Comparison of ENCODE assay signal across 26 cellular contexts in the genomic region with DNA sequence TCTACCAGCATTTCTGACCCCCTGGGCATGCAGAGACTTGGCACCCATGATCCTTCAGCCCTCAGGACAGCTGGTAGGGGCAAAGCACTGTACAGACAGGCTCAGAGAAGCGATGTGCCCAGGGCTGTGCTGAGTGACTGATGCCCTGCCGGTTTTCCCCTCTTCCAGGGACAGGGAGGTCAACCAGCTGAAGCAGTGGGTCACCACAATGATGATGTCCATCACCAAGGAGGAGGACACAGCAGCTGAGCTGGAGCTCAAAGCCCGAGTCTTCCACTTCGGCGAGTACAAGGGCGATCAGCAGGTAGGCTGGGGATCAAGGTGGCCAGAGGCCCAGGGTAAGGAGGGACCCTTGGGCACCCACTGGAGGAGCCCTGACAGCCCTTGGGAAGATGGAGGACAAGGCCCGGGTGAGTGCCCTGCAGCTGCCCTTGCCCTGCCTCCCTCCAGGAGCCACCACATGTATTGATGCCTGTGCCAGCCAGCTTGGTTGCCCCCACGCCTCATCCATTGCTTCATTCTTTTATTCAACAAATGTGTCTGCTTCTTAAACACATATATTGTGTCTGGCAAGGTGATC. TPM values are rescaled to one million over a fixed set of nuclear protein-coding genes. Genes with fewer than 3 reads are reported as not detected.
DNase-seq lines count a peak whose midpoint lies in the region; ATAC-seq and TF ChIP-seq lines count a peak whose summit lies in the region.
"Had no signal": no experiment of that assay in that cellular context is flagged by ENCODE, and none has a peak within 500 bp of the region (broad histone marks: within the 10 kb centered on the region; RNA-seq: fewer than 3 reads in every experiment).

No MANE protein-coding gene starts in this region.

- in situ Hi-C loops in gastrocnemius medialis (cut with MboI; ENCODE audit: low sequenced_read_pairs in 4 of 4), result no loop called here

- H3K27me3 ChIP-seq in Peyer's patch (no peaks in the 10 kb centered on the region), right cardiac atrium (ENCODE audit: control insufficient read depth, insufficient read depth) (no peaks in the 10 kb centered on the region), gastrocnemius medialis (no peaks in the 10 kb centered on the region), neuronal stem cell (ENCODE audit: control insufficient read depth in 3 of 3, insufficient read depth in 3 of 3, low read depth in 1 of 3, low read length in 3 of 3) (no peaks in the 10 kb centered on the region)
- H3K27me3 ChIP-seq: body of pancreas, esophagus muscularis mucosa, SJSA1, transverse colon had no signal

- no peak overlapping the region for H3K18ac ChIP-seq in neuronal stem cell (ENCODE audit: low read length)

- H3K9me3 ChIP-seq in Peyer's patch, result no peaks in the 10 kb centered on the region
- no peaks in the 10 kb centered on the region for H3K9me3 ChIP-seq in right cardiac atrium (ENCODE audit: control insufficient read depth, low read length)
- no peaks in the 10 kb centered on the region for H3K9me3 ChIP-seq in gastrocnemius medialis
- H3K9me3 ChIP-seq in neuronal stem cell (replicated peaks in 1 of 2; ENCODE audit: control insufficient read depth in 2 of 2, insufficient read depth in 1 of 2, low read depth in 1 of 2, low read length in 2 of 2), result no peaks in the 10 kb centered on the region
- H3K9me3 ChIP-seq: body of pancreas, SJSA1, transverse colon had no signal

- H2AK5ac ChIP-seq in neuronal stem cell (ENCODE audit: low read depth, low read length), result no peak overlapping the region

- no peak overlapping the region for H4K91ac ChIP-seq in neuronal stem cell (ENCODE audit: low read depth, low read length, poor library complexity)

- intact Hi-C loops in right cardiac atrium (cut with DNase I), result no loop called here
- intact Hi-C loops in gastrocnemius medialis (cut with DNase I; ENCODE audit: low total_unique reads), result no loop called here

- H3K23ac ChIP-seq in neuronal stem cell (ENCODE audit: low read depth, low read length, poor library complexity), result no peak overlapping the region

- no peak overlapping the region for H3K27ac ChIP-seq in Peyer's patch
- peak overlapping the region; percentile 25 for H3K27ac ChIP-seq in right cardiac atrium (ENCODE audit: low read length)
- peak overlapping the region; percentile 29 to 66 (median 57) for H3K27ac ChIP-seq in gastrocnemius medialis
- H3K27ac ChIP-seq in neuronal stem cell (replicated peaks; ENCODE audit: low read length), result no peak overlapping the region
- H3K27ac ChIP-seq: 22Rv1, body of pancreas, esophagus muscularis mucosa, KMS-11, SJSA1, transverse colon had no signal

- no peak overlapping the region for H3K4ac ChIP-seq in neuronal stem cell (ENCODE audit: low read length)

- TF ChIP-seq CTCF in Peyer's patch (IDR thresholded peaks at IDR 0.05) (no peak), gastrocnemius medialis (IDR thresholded peaks at IDR 0.05 in 4 of 5, conservative IDR thresholded peaks at IDR 0.05 in 1 of 5) (no peak), GM20000 (IDR thresholded peaks at IDR 0.05; ENCODE audit: extremely low read depth, missing control alignments) (no peak)

- no peaks in the 10 kb centered on the region for H3K79me1 ChIP-seq in neuronal stem cell (ENCODE audit: low read depth, low read length)

- no peak overlapping the region for H4K8ac ChIP-seq in neuronal stem cell (ENCODE audit: low read depth, low read length)

- H3K4me1 ChIP-seq in Peyer's patch (no peaks in the 10 kb centered on the region), right cardiac atrium (ENCODE audit: control insufficient read depth, insufficient read depth, low read length) (no peaks in the 10 kb centered on the region), gastrocnemius medialis (peaks cover 11 to 28% of the 10 kb centered on the region in 2 donors), neuronal stem cell (ENCODE audit: control insufficient read depth in 2 of 2, insufficient read depth in 1 of 2, low read depth in 1 of 2, low read length in 2 of 2) (no peaks in the 10 kb centered on the region)
- H3K4me1 ChIP-seq: body of pancreas, transverse colon had no signal

- peak; percentile 30 to 32 for ATAC-seq in right cardiac atrium
- no peak for ATAC-seq in gastrocnemius medialis
- ATAC-seq in HG03342 (IDR thresholded peaks at IDR 0.05; ENCODE audit: unreplicated experiment), result no peak
- ATAC-seq: activated CD4-positive, CD25-positive, alpha-beta regulatory T cell treated with anti-CD3 and anti-CD28 coated beads, Interleukin-2, amount 50 U/mL, for 24 hours; body of pancreas had no signal

- no peak overlapping the region for H2BK120ac ChIP-seq in neuronal stem cell (ENCODE audit: low read depth, low read length)

- H3K4me3 ChIP-seq in Peyer's patch, result no peak overlapping the region
- H3K4me3 ChIP-seq in right cardiac atrium (ENCODE audit: low read length), result no peak overlapping the region
- H3K4me3 ChIP-seq in gastrocnemius medialis, result no peak overlapping the region
- no peak overlapping the region for H3K4me3 ChIP-seq in neuronal stem cell (ENCODE audit: low read length in 2 of 2)
- H3K4me3 ChIP-seq: body of pancreas, esophagus muscularis mucosa, SJSA1, transverse colon had no signal

- no peak overlapping the region for H3K9ac ChIP-seq in neuronal stem cell (ENCODE audit: low read depth, low read length, poor library complexity)
- H3K9ac ChIP-seq: KMS-11 had no signal

- no peak overlapping the region for H2BK12ac ChIP-seq in neuronal stem cell (ENCODE audit: low read length)

- TF ChIP-seq POLR2A in Peyer's patch (IDR thresholded peaks at IDR 0.05) (no peak), gastrocnemius medialis (IDR thresholded peaks at IDR 0.05) (no peak)

- H2BK15ac ChIP-seq in neuronal stem cell (ENCODE audit: low read length), result no peak overlapping the region

- no peak overlapping the region for H3K14ac ChIP-seq in neuronal stem cell (ENCODE audit: low read length)

- no peak overlapping the region for H2AFZ ChIP-seq in neuronal stem cell (ENCODE audit: low read length)

- no peak overlapping the region for H2BK5ac ChIP-seq in neuronal stem cell (ENCODE audit: low read length)

- H3K36me3 ChIP-seq in Peyer's patch (peaks cover 0 to 20% (median 0%) of the 10 kb centered on the region in 3 donors), gastrocnemius medialis (peaks cover 0 to 13% of the 10 kb centered on the region in 2 donors), neuronal stem cell (replicated peaks in 1 of 2; ENCODE audit: control insufficient read depth in 2 of 2, insufficient read depth in 2 of 2, low read length in 2 of 2) (peaks cover 0 to 12% of the 10 kb centered on the region in 2 donors)
- H3K36me3 ChIP-seq: SJSA1 had no signal

- no peak overlapping the region for H3K4me2 ChIP-seq in neuronal stem cell (ENCODE audit: insufficient read depth, low read length, poor library complexity, severe bottlenecking)
- H3K4me2 ChIP-seq: KMS-11 had no signal

- DNase-seq in NCI-H1092 treated with DMSO at 0.1 percent for 48 hours (lab: John Stamatoyannopoulos, UW), result peak; percentile 35
- no peak for DNase-seq in NCI-H1092 (lab: John Stamatoyannopoulos, UW)
- DNase-seq in Peyer's patch, result peak in 2 of 3 donors; percentile 34 to 36
- DNase-seq in right cardiac atrium, result no peak
- no peak for DNase-seq in gastrocnemius medialis
- no peak for DNase-seq in neuronal stem cell (ENCODE audit: low spot score)
- no peak for DNase-seq in GM20000 (ENCODE audit: low spot score)
- DNase-seq: activated CD4-positive, alpha-beta memory T cell treated with anti-CD3 and anti-CD28 coated beads, Interleukin-2, amount 10 ng/mL, durations not matched to agents 7 days and 5 days; activated T-cell treated with anti-CD3 and anti-CD28 coated beads, Interleukin-2, amount 50 U/mL, for 1 hour; body of pancreas; CD4-positive, alpha-beta T cell; DMS 273 treated with DMSO at 0.1 percent for 48 hours; effector CD8-positive, alpha-beta T cell; foreskin melanocyte; NCI-H146; NCI-H524 treated with DMSO at 0.1 percent for 48 hours; NK-92 treated with Interleukin-12 subunit alpha and Interleukin-12 subunit beta, amount 100 ng/mL, for 24 hours; T-helper 1 cell; transverse colon had no signal

- WGBS in right cardiac atrium, result 94% methylated on average over 8 of the region's 8 CpGs
- no CpG with 5 or more reads among the region's 8 CpGs for WGBS in neuronal stem cell (ENCODE audit: extremely low coverage in 2 of 2, insufficient read length in 2 of 2, insufficient replicate concordance in 1 of 2), 2 donors

RNA-seq across cellular contexts. Expression of a gene that starts 38.3 kb away (rescaled TPM):
- not detected for total RNA-seq in Peyer's patch
- total RNA-seq in right cardiac atrium, result not detected
- not detected for polyA plus RNA-seq in right cardiac atrium
- total RNA-seq in gastrocnemius medialis, result not detected
- 3.9 TPM for polyA plus RNA-seq in neuronal stem cell (2013, experiment 1 of 2)
- polyA plus RNA-seq in neuronal stem cell (2013, experiment 2 of 2), result 2.8 TPM
- total RNA-seq: activated CD4-positive, alpha-beta memory T cell treated with anti-CD3 and anti-CD28 coated beads, Interleukin-2, amount 10 ng/mL, durations not matched to agents 7 days and 5 days; body of pancreas; CD4-positive, alpha-beta T cell; esophagus muscularis mucosa; G401; SJSA1; transverse colon had no signal

RNA-seq across cellular contexts. Expression of a gene that starts 42.7 kb away (rescaled TPM):
- total RNA-seq in Peyer's patch (10 to 100 TPM; 44.1 to 99.8 (median 67.5) TPM), right cardiac atrium (10 to 100 TPM; 17.8 to 21.6 (median 19.7) TPM), gastrocnemius medialis (10 to 100 TPM; 40.9 to 54.2 (median 45.4) TPM)
- polyA plus RNA-seq in right cardiac atrium, result 8.2 TPM
- polyA plus RNA-seq in neuronal stem cell (2013, experiment 1 of 2), result 9.3 TPM
- 9.8 TPM for polyA plus RNA-seq in neuronal stem cell (2013, experiment 2 of 2)

Comparison
In these comparisons a context has a peak if more than half of its experiments do, and no peak if none do; other contexts are left out.
1. DNase-seq: peak in NCI-H1092 treated with DMSO at 0.1 percent for 48 hours (single experiment) and Peyer's patch (2 of 3); none in NCI-H1092 (single experiment), right cardiac atrium (0 of 3), gastrocnemius medialis (0 of 2), neuronal stem cell (single experiment) and GM20000 (single experiment).
2. H3K27ac ChIP-seq: peak in right cardiac atrium (single experiment) and gastrocnemius medialis (4 of 4); none in Peyer's patch (0 of 4) and neuronal stem cell (single experiment).
3. ATAC-seq: peak in right cardiac atrium (2 of 2); none in gastrocnemius medialis (0 of 2) and HG03342 (single experiment).